Comparison of ENCODE assay signal across 1 cellular context in the genomic region with DNA sequence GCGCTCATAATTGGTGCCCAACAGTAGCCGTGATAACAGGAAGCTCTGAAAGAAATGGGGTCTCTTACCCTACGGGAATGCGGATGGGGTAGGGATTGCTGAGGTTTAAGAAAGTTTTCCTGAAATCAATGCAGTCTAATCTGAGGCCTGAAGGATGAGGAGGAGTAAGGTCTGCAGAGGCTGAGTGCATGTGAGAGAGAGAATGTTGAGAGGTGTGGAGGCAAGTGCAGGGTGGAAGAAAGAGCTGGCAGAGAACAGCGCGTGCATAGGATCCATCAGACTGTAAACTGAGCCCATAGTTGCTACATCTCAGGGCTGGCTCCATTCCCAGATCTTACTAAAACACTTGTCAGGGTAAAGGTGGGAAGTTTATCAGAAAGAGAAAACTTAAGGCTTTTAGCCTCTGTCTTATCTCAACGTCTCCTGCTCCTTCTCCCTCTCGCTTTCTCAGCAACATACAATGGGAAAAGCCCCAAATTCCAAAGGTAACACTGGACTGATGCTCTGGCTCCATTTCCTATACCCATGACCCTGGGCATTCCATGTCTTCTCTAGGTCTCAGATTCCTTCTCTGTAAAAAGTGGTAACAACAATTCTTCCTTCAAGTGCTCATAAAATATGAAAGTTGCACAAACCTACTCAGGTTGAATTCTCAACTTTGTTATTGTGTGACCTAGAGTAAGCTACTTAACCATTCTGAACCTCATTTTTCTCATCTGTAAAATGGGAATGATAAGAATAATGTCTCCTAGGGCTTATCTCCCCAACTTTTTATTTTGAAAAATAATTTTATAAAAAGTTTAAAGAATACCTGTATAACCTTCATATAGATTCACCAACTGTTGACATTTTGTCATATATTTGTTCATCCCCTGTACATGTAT.
TF ChIP-seq lines count a peak whose summit lies in the region.

No MANE protein-coding gene starts in this region.

TF ChIP-seq in HEK293, 187 proteins besides CTCF, POLR2A, EP300 and RAD21 (continued from another document):
- TF ChIP-seq ZNF221 (tag by site-specific recombination; IDR thresholded peaks at IDR 0.05; ENCODE audit: borderline replicate concordance): no peak
- TF ChIP-seq, protein P1, sequence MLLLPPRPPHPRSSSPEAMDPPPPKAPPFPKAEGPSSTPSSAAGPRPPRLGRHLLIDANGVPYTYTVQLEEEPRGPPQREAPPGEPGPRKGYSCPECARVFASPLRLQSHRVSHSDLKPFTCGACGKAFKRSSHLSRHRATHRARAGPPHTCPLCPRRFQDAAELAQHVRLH (tag by site-specific recombination; IDR thresholded peaks at IDR 0.05): peak; percentile 65
- TF ChIP-seq, protein P2, sequence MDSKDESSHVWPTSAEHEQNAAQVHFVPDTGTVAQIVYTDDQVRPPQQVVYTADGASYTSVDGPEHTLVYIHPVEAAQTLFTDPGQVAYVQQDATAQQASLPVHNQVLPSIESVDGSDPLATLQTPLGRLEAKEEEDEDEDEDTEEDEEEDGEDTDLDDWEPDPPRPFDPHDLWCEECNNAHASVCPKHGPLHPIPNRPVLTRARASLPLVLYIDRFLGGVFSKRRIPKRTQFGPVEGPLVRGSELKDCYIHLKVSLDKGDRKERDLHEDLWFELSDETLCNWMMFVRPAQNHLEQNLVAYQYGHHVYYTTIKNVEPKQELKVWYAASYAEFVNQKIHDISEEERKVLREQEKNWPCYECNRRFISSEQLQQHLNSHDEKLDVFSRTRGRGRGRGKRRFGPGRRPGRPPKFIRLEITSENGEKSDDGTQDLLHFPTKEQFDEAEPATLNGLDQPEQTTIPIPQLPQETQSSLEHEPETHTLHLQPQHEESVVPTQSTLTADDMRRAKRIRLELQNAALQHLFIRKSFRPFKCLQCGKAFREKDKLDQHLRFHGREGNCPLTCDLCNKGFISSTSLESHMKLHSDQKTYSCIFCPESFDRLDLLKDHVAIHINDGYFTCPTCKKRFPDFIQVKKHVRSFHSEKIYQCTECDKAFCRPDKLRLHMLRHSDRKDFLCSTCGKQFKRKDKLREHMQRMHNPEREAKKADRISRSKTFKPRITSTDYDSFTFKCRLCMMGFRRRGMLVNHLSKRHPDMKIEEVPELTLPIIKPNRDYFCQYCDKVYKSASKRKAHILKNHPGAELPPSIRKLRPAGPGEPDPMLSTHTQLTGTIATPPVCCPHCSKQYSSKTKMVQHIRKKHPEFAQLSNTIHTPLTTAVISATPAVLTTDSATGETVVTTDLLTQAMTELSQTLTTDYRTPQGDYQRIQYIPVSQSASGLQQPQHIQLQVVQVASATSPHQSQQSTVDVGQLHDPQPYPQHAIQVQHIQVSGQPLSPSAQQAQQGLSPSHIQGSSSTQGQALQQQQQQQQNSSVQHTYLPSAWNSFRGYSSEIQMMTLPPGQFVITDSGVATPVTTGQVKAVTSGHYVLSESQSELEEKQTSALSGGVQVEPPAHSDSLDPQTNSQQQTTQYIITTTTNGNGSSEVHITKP (tag by site-specific recombination; IDR thresholded peaks at IDR 0.05): peak; percentile 67
- peak; percentile 85 for TF ChIP-seq ZNF341 (tag by site-specific recombination; IDR thresholded peaks at IDR 0.05; ENCODE audit: low read depth)
- TF ChIP-seq ZNF660 (tag by site-specific recombination; IDR thresholded peaks at IDR 0.05): peak; percentile 58
- no peak for TF ChIP-seq ZNF350 (tag by site-specific recombination; IDR thresholded peaks at IDR 0.05)
- peak; percentile 75 for TF ChIP-seq ZNF843 (tag by site-specific recombination; IDR thresholded peaks at IDR 0.05)
- no peak for TF ChIP-seq ZFP69B (tag by site-specific recombination; IDR thresholded peaks at IDR 0.05)
